Comparison of ENCODE assay signal across 9 cellular contexts in genomic region chr7:51315393-51316261, GRCh38. TPM values are rescaled to one million over a fixed set of nuclear protein-coding genes. Genes with fewer than 3 reads are reported as not detected.
DNase-seq lines count a peak whose midpoint lies in the region; ATAC-seq and TF ChIP-seq lines count a peak whose summit lies in the region.
"Had no signal": no experiment of that assay in that cellular context is flagged by ENCODE, and none has a peak within 500 bp of the region (broad histone marks: within the 10 kb centered on the region; RNA-seq: fewer than 3 reads in every experiment).

No MANE protein-coding gene starts in this region.

- 8 to 12% methylated on average over 5 to 8 of the region's 58 CpGs for WGBS in esophagus squamous epithelium, 2 donors

- peak overlapping the region in 9 of 10 donors; percentile 14 to 59 (median 50) for H3K4me3 Mint-ChIP-seq in naive thymus-derived CD8-positive, alpha-beta T cell

- H3K27me3 ChIP-seq in esophagus squamous epithelium: peaks cover 0 to 29% (median 0%) of the 10 kb centered on the region in 4 donors

- no peaks in the 10 kb centered on the region for H3K9me3 Mint-ChIP-seq in naive thymus-derived CD8-positive, alpha-beta T cell

- peaks cover 3 to 42% (median 3%) of the 10 kb centered on the region in 3 donors for H3K4me1 ChIP-seq in esophagus squamous epithelium

- H3K4me1 Mint-ChIP-seq in naive thymus-derived CD8-positive, alpha-beta T cell: peaks cover 0 to 15% (median 6%) of the 10 kb centered on the region in 4 donors

- TF ChIP-seq CTCF in esophagus squamous epithelium (IDR thresholded peaks at IDR 0.05): no peak

- no peak overlapping the region for H3K27ac Mint-ChIP-seq in naive thymus-derived CD8-positive, alpha-beta T cell

- POLR2A ChIA-PET in naive thymus-derived CD8-positive, alpha-beta T cell (lab: Charles Lee): no interaction called here

- H3K9me3 ChIP-seq in esophagus squamous epithelium: no peaks in the 10 kb centered on the region

- TF ChIP-seq POLR2A in esophagus squamous epithelium (IDR thresholded peaks at IDR 0.05): no peak

- peak overlapping the region; percentile 59 to 79 (median 72) for H3K4me3 ChIP-seq in esophagus squamous epithelium

- intact Hi-C loops in esophagus squamous epithelium (cut with DNase I): no loop called here

- H3K36me3 Mint-ChIP-seq in naive thymus-derived CD8-positive, alpha-beta T cell: peaks cover 0 to 3% (median 0%) of the 10 kb centered on the region in 3 donors

- peaks cover 10 to 65% (median 42%) of the 10 kb centered on the region in 5 donors for H3K27me3 Mint-ChIP-seq in naive thymus-derived CD8-positive, alpha-beta T cell

- no peaks in the 10 kb centered on the region for H3K36me3 ChIP-seq in esophagus squamous epithelium

- ATAC-seq in naive thymus-derived CD8-positive, alpha-beta T cell: no peak
- ATAC-seq in GM19452 (IDR thresholded peaks at IDR 0.05; ENCODE audit: unreplicated experiment) (no peak), GM18858 (IDR thresholded peaks at IDR 0.05; ENCODE audit: unreplicated experiment) (no peak), HG02798 (IDR thresholded peaks at IDR 0.05; ENCODE audit: poor library complexity, unreplicated experiment) (no peak)

- peak overlapping the region; percentile 71 to 82 (median 78) for H3K27ac ChIP-seq in esophagus squamous epithelium
- H3K27ac ChIP-seq: epithelial cell of prostate had no signal

- DNase-seq in DMS79 (lab: John Stamatoyannopoulos, UW): peak; percentile 33
- DNase-seq in NCI-H526 (lab: John Stamatoyannopoulos, UW): peak; percentile 42 to 81
- DNase-seq in esophagus squamous epithelium (lab: John Stamatoyannopoulos, UW): no peak
- no peak for DNase-seq in naive thymus-derived CD8-positive, alpha-beta T cell
- DNase-seq in GOT3 (lab: John Stamatoyannopoulos, UW): no peak

RNA-seq across cellular contexts. Expression of gene COBL, which starts 1.0 kb away (rescaled TPM):
- total RNA-seq in esophagus squamous epithelium: 10 to 100 TPM in 1 of 4 donors, 1 to 10 TPM in 3; 5.9 to 21.3 (median 7.8) TPM
- not detected for total RNA-seq in naive thymus-derived CD8-positive, alpha-beta T cell
- polyA plus RNA-seq in naive thymus-derived CD8-positive, alpha-beta T cell: not detected

Comparison
In these comparisons a context has a peak if more than half of its experiments do, and no peak if none do; other contexts are left out.
1. DNase-seq: peak in DMS79 (single experiment) and NCI-H526 (2 of 2); none in esophagus squamous epithelium (single experiment), naive thymus-derived CD8-positive, alpha-beta T cell (0 of 10) and GOT3 (single experiment).
2. RNA of gene COBL, which starts 1.0 kb away (total RNA-seq): 5.9 to 21.3 TPM in esophagus squamous epithelium; not detected in naive thymus-derived CD8-positive, alpha-beta T cell; every median in the first group is over 4 times any median in the second.